8 cellular contexts compared by ENCODE assay signal in the genomic region with DNA sequence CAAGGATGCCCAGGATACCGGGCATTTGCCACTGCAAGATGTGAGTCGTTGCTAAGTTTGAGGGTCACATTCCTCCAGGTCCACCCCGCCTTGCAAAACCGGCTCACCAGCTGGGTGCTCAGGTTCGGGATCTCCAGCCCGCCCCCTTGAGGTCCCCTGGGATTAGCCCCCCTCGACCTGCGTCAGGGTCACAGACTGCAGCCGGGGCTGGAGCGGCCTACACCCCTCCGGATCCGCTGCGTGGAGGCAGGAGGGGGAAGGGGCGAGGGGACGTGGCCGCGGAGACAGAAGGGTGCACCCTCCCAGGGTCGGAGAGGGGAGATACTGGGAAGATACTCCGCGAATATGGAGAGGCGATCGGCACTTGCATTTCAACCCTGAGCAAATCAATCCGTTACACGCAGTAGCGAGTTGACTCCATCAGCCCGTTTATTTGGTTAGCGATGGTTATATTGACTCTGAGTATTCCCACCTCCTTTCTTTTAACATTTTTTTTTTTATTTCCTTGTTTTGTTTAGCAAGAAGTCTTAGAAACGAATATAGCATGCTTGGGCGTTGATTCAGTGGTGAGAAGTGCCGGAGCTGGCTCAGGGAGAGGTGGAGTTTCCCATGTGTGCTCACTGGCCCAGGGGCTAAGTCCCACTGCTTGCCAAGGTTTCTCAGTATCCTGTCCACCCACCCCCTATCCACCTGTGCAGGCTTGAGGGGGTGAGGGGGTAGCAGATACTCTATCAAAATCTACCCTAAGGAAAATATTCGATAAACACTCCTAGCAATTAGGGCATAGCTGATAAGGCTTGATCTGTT. TPM values are rescaled to one million over a fixed set of nuclear protein-coding genes. Genes with fewer than 3 reads are reported as not detected.
DNase-seq lines count a peak whose midpoint lies in the region; ATAC-seq, FAIRE-seq and TF ChIP-seq lines count a peak whose summit lies in the region.

No MANE protein-coding gene starts in this region.

- no peak for FAIRE-seq in bronchial epithelial cell (lab: Jason Lieb, UNC)

- H3K27me3 ChIP-seq in bronchial epithelial cell (ENCODE audit: control insufficient read depth, insufficient read depth, low read length), result no peaks in the 10 kb centered on the region

- H3K36me3 ChIP-seq in bronchial epithelial cell (ENCODE audit: control insufficient read depth, insufficient read depth, low read length), result no peaks in the 10 kb centered on the region

- peak; percentile 54 for DNase-seq in CMK (ENCODE audit: low read depth)
- peak; percentile 24 for DNase-seq in T follicular helper cell (ENCODE audit: low read depth)
- DNase-seq in bronchial epithelial cell (ENCODE audit: low read depth), result peak; percentile 91
- DNase-seq in iPS-NIHi7 (ENCODE audit: extremely low spot score), result peak; percentile 67
- DNase-seq in skeletal muscle cell (ENCODE audit: low read depth), result no peak
- no peak for DNase-seq in NCI-H2081 (lab: John Stamatoyannopoulos, UW)

- ATAC-seq in GM19328 (IDR thresholded peaks at IDR 0.05; ENCODE audit: unreplicated experiment) (peak; percentile 43), HG03521 (IDR thresholded peaks at IDR 0.05; ENCODE audit: unreplicated experiment) (peak; percentile 28)

- peak; percentile 21 for TF ChIP-seq CTCF in bronchial epithelial cell (IDR thresholded peaks at IDR 0.05; ENCODE audit: insufficient read depth, low read length, severe bottlenecking)

- H3K4me3 ChIP-seq in bronchial epithelial cell (ENCODE audit: low read depth, low read length) (peak overlapping the region; percentile 95), skeletal muscle cell (ENCODE audit: low read depth, low read length) (peak overlapping the region; percentile 85)

RNA-seq across cellular contexts. Expression of gene IFNAR2, which starts 1.0 kb away (rescaled TPM):
- 1.4 and 2.1 TPM in 2 replicates for total RNA-seq in bronchial epithelial cell

RNA-seq across cellular contexts. Expression of gene IL10RB, which starts 35.4 kb away (rescaled TPM):
- 31.1 and 41.5 TPM in 2 replicates for total RNA-seq in bronchial epithelial cell

Comparison
In these comparisons a context has a peak if more than half of its experiments do, and no peak if none do; other contexts are left out.
1. DNase-seq: peak in CMK (single experiment), T follicular helper cell (single experiment), bronchial epithelial cell (single experiment) and iPS-NIHi7 (single experiment); none in skeletal muscle cell (single experiment) and NCI-H2081 (0 of 2).